ENCODE assay signal across 13 cellular contexts in the genomic region with DNA sequence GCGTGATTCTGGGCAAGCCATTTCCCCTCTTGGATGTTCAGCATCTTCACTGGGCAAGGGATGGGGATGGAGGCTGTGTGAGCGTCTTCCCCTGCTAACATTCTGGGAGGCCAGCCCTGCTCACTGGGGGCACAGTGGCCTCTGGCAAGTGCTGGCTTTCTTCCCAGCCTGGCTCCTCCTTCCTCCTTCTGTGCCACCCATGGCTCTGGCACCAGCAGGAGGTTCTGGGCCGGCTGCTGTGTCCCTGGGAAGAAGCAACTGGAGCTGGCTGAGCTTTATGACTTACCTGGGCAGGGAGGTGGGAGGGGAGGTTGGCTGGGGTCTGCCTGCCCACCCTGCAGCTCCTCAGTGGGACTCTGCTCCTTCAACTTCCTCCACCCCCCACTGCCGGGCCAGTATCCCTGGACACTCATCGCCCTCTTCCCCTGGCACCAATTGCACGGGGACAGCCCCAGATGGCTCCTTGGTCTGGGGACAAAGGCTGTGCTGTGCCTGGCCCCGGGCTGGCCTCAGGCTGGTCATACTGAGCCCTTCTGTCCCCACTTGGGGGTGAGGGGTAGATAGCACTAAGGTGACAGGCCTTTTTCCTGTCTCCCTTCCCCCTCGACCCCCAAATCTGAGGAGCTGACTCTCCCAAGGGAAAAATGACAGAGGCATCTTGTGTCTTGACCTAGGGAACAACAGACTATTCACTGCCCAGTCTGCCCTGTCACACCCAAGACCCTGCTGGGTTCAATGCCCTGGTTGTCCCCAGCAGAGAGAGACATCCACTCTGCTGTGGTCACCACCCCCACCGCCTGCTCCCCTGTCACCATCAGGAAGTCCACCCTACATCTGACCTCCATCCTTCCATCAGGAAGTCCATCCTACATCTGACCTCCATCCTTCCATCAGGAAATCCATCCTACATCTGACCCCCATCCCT. TPM values are rescaled to one million over a fixed set of nuclear protein-coding genes. Genes with fewer than 3 reads are reported as not detected.
DNase-seq lines count a peak whose midpoint lies in the region; ATAC-seq and TF ChIP-seq lines count a peak whose summit lies in the region.
"Had no signal": no experiment of that assay in that cellular context is flagged by ENCODE, and none has a peak within 500 bp of the region (broad histone marks: within the 10 kb centered on the region; RNA-seq: fewer than 3 reads in every experiment).

No MANE protein-coding gene starts in this region.

- POLR2A ChIA-PET in WTC11 (lab: Charles Lee): no interaction called here

- in situ Hi-C loops in brain microvascular endothelial cell (cut with HindIII; ENCODE audit: low pct_ligation_motif_present, low sequenced_read_pairs): no loop called here

- H3K27me3 Mint-ChIP-seq in WTC11 (ENCODE audit: low read depth): no peaks in the 10 kb centered on the region; the same call in none of the 2 replicates

- peak overlapping the region; percentile 49 for H3K27ac ChIP-seq in rectal smooth muscle tissue (ENCODE audit: low read depth, low read length)
- H3K27ac ChIP-seq in brain microvascular endothelial cell: no peak overlapping the region
- H3K27ac ChIP-seq: 22Rv1 had no signal

- 0 out of 2 replicates have a peak, but pooled peaks cover 3% of the 10 kb centered on the region for H3K36me3 Mint-ChIP-seq in WTC11

- no peak overlapping the region for H3K9ac ChIP-seq in rectal smooth muscle tissue (ENCODE audit: low read length)

- peak overlapping the region; percentile 29 for H3K4me3 ChIP-seq in rectal smooth muscle tissue (ENCODE audit: low read length)
- no peak overlapping the region for H3K4me3 ChIP-seq in brain microvascular endothelial cell (ENCODE audit: low read depth, low read length)
- H3K4me3 ChIP-seq: upper lobe of left lung had no signal

- ATAC-seq in WTC11 (no peak), HG03196 (IDR thresholded peaks at IDR 0.05; ENCODE audit: unreplicated experiment) (no peak)

- H3K27ac Mint-ChIP-seq in WTC11: peak overlapping the region; percentile 12
- H3K27ac Mint-ChIP-seq: T-helper 2 cell treated with Interferon-gamma antibody and Interleukin-4, amounts not matched to agents 5 μg/mL and 100 μg/mL, for 36 hours had no signal

- peak; percentile 84 for DNase-seq in DMS 273 (lab: John Stamatoyannopoulos, UW; ENCODE audit: unreplicated experiment)
- no peak for DNase-seq in DMS 273 treated with DMSO at 0.1 percent for 48 hours (lab: John Stamatoyannopoulos, UW)
- DNase-seq in WTC11 (ENCODE audit: low spot score): no peak
- DNase-seq in inferior parietal cortex (ENCODE audit: extremely low spot score): peak; percentile 75
- DNase-seq in HuH-7 (ENCODE audit: low spot score): no peak
- no peak for DNase-seq in brain microvascular endothelial cell
- DNase-seq: activated gamma-delta T cell treated with Interleukin-2 at 50 U/mL for 16 hours, cortex of kidney, upper lobe of left lung had no signal

- H3K9me3 Mint-ChIP-seq in WTC11: no peaks in the 10 kb centered on the region
- H3K9me3 Mint-ChIP-seq: T-helper 2 cell treated with Interferon-gamma antibody and Interleukin-4, amounts not matched to agents 5 μg/mL and 100 μg/mL, for 36 hours had no signal

- CTCF ChIA-PET in WTC11 (lab: Charles Lee): interaction anchor here (1.0 to 14.5 kb wide), 8 partner anchors 10 to 165 kb away, joined by 3 to 613 read pairs (median 6); no protein-coding TSS in a partner anchor

- H3K36me3 ChIP-seq in rectal smooth muscle tissue (ENCODE audit: control insufficient read depth, insufficient read depth, low read length) (no peaks in the 10 kb centered on the region), brain microvascular endothelial cell (replicated peaks) (no peaks in the 10 kb centered on the region)

- H3K4me1 Mint-ChIP-seq in WTC11: peaks cover 79% of the 10 kb centered on the region

- peaks cover 50% of the 10 kb centered on the region for H3K4me1 ChIP-seq in rectal smooth muscle tissue (ENCODE audit: control insufficient read depth, insufficient read depth, low read length)

- H3K27me3 ChIP-seq in rectal smooth muscle tissue (ENCODE audit: control insufficient read depth, insufficient read depth, low read length) (no peaks in the 10 kb centered on the region), brain microvascular endothelial cell (replicated peaks) (peaks cover 14% of the 10 kb centered on the region)
- H3K27me3 ChIP-seq: upper lobe of left lung had no signal

- no peak overlapping the region for H3K4me3 Mint-ChIP-seq in WTC11
- H3K4me3 Mint-ChIP-seq: T-helper 2 cell treated with Interferon-gamma antibody and Interleukin-4, amounts not matched to agents 5 μg/mL and 100 μg/mL, for 36 hours had no signal

- TF ChIP-seq CTCF in WTC11 (IDR thresholded peaks at IDR 0.05) (no peak), brain microvascular endothelial cell (IDR thresholded peaks at IDR 0.05; ENCODE audit: low read depth, low read length, missing control alignments) (no peak)

TF ChIP-seq in WTC11, 78 proteins besides CTCF, POLR2A, EP300 and RAD21 (continues in another document):
- TF ChIP-seq ZNF317 (CRISPR knock-in tag; IDR thresholded peaks at IDR 0.05; ENCODE audit: borderline replicate concordance, low read depth) (no peak), JAZF1 (CRISPR knock-in tag; IDR thresholded peaks at IDR 0.05) (no peak), NR3C1 (CRISPR knock-in tag; conservative IDR thresholded peaks at IDR 0.05; ENCODE audit: low read depth) (no peak), CREB1 (CRISPR knock-in tag; IDR thresholded peaks at IDR 0.05) (no peak), ZNF121 (CRISPR knock-in tag; IDR thresholded peaks at IDR 0.05) (no peak)
- TF ChIP-seq, protein P1, sequence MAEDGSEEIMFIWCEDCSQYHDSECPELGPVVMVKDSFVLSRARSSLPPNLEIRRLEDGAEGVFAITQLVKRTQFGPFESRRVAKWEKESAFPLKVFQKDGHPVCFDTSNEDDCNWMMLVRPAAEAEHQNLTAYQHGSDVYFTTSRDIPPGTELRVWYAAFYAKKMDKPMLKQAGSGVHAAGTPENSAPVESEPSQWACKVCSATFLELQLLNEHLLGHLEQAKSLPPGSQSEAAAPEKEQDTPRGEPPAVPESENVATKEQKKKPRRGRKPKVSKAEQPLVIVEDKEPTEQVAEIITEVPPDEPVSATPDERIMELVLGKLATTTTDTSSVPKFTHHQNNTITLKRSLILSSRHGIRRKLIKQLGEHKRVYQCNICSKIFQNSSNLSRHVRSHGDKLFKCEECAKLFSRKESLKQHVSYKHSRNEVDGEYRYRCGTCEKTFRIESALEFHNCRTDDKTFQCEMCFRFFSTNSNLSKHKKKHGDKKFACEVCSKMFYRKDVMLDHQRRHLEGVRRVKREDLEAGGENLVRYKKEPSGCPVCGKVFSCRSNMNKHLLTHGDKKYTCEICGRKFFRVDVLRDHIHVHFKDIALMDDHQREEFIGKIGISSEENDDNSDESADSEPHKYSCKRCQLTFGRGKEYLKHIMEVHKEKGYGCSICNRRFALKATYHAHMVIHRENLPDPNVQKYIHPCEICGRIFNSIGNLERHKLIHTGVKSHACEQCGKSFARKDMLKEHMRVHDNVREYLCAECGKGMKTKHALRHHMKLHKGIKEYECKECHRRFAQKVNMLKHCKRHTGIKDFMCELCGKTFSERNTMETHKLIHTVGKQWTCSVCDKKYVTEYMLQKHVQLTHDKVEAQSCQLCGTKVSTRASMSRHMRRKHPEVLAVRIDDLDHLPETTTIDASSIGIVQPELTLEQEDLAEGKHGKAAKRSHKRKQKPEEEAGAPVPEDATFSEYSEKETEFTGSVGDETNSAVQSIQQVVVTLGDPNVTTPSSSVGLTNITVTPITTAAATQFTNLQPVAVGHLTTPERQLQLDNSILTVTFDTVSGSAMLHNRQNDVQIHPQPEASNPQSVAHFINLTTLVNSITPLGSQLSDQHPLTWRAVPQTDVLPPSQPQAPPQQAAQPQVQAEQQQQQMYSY (CRISPR knock-in tag; IDR thresholded peaks at IDR 0.05): no peak
- TF ChIP-seq, protein P2, sequence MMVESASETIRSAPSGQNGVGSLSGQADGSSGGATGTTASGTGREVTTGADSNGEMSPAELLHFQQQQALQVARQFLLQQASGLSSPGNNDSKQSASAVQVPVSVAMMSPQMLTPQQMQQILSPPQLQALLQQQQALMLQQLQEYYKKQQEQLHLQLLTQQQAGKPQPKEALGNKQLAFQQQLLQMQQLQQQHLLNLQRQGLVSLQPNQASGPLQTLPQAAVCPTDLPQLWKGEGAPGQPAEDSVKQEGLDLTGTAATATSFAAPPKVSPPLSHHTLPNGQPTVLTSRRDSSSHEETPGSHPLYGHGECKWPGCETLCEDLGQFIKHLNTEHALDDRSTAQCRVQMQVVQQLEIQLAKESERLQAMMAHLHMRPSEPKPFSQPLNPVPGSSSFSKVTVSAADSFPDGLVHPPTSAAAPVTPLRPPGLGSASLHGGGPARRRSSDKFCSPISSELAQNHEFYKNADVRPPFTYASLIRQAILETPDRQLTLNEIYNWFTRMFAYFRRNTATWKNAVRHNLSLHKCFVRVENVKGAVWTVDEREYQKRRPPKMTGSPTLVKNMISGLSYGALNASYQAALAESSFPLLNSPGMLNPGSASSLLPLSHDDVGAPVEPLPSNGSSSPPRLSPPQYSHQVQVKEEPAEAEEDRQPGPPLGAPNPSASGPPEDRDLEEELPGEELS (CRISPR knock-in tag; IDR thresholded peaks at IDR 0.05): no peak

RNA-seq across cellular contexts. Expression of a gene that starts 14.4 kb away (rescaled TPM):
- 62.1 to 71.9 TPM (median 64.7 TPM) in 3 replicates for total RNA-seq in WTC11 (2021)

Comparison
In these comparisons a context has a peak if more than half of its experiments do, and no peak if none do; other contexts are left out.
1. DNase-seq: peak in DMS 273 (single experiment) and inferior parietal cortex (single experiment); none in DMS 273 treated with DMSO at 0.1 percent for 48 hours (single experiment), WTC11 (single experiment), HuH-7 (single experiment) and brain microvascular endothelial cell (single experiment).